16 cellular contexts compared by ENCODE assay signal in genomic region chr11:10275714-10276113, GRCh38. TPM values are rescaled to one million over a fixed set of nuclear protein-coding genes. Genes with fewer than 3 reads are reported as not detected.
DNase-seq lines count a peak whose midpoint lies in the region; FAIRE-seq and TF ChIP-seq lines count a peak whose summit lies in the region.
"Had no signal": no experiment of that assay in that cellular context is flagged by ENCODE, and none has a peak within 500 bp of the region (broad histone marks: within the 10 kb centered on the region; RNA-seq: fewer than 3 reads in every experiment).

No MANE protein-coding gene starts in this region.

- H3K4me3 ChIP-seq in epithelial cell of esophagus (ENCODE audit: low read length) (no peak overlapping the region), keratinocyte (ENCODE audit: control insufficient read depth in 2 of 3, extremely low read depth in 1 of 3, insufficient read depth in 2 of 3, low read depth in 1 of 3, low read length in 3 of 3) (no peak overlapping the region), brain microvascular endothelial cell (ENCODE audit: low read depth, low read length) (no peak overlapping the region)
- H3K4me3 ChIP-seq: A549 had no signal

- H2AFZ ChIP-seq in keratinocyte (ENCODE audit: control insufficient read depth, low read length), result no peak overlapping the region

- H3K36me3 ChIP-seq in keratinocyte (ENCODE audit: control insufficient read depth in 2 of 2, extremely low read depth in 1 of 2, insufficient read depth in 2 of 2, low read length in 2 of 2), result no peaks in the 10 kb centered on the region
- no peaks in the 10 kb centered on the region for H3K36me3 ChIP-seq in brain microvascular endothelial cell (replicated peaks)

- CTCF ChIA-PET in RWPE1 (lab: Yijun Ruan, JAX), result no interaction called here

- in situ Hi-C loops in brain microvascular endothelial cell (cut with HindIII; ENCODE audit: low pct_ligation_motif_present, low sequenced_read_pairs), result no loop called here

- TF ChIP-seq CTCF in RWPE1 (conservative IDR thresholded peaks at IDR 0.05; ENCODE audit: low read depth), result no peak
- no peak for TF ChIP-seq CTCF in epithelial cell of esophagus (IDR thresholded peaks at IDR 0.05; ENCODE audit: insufficient read depth, low read depth, low read length, missing control alignments)
- no peak for TF ChIP-seq CTCF in keratinocyte (optimal IDR thresholded peaks at IDR 0.05 in 1 of 3, IDR thresholded peaks at IDR 0.05 in 1 of 3, conservative IDR thresholded peaks at IDR 0.05 in 1 of 3; ENCODE audit: extremely low read depth in 1 of 3, insufficient read depth in 2 of 3, low read length in 3 of 3)
- TF ChIP-seq CTCF in brain microvascular endothelial cell (IDR thresholded peaks at IDR 0.05; ENCODE audit: low read depth, low read length, missing control alignments), result no peak

- no peaks in the 10 kb centered on the region for H3K9me1 ChIP-seq in keratinocyte (ENCODE audit: control insufficient read depth, extremely low read depth, insufficient read depth, low read length)

- H4K20me1 ChIP-seq in keratinocyte (ENCODE audit: control insufficient read depth, extremely low read depth, insufficient read depth, low read length), result no peaks in the 10 kb centered on the region

- H3K27me3 ChIP-seq in keratinocyte (ENCODE audit: control insufficient read depth, extremely low read depth, insufficient read depth, low read length), result no peaks in the 10 kb centered on the region
- H3K27me3 ChIP-seq in brain microvascular endothelial cell (replicated peaks), result no peaks in the 10 kb centered on the region

- POLR2A ChIA-PET in RWPE1 (lab: Yijun Ruan, JAX; ENCODE audit: low non-redundant PET), result no interaction called here

- no peak overlapping the region for H3K9ac ChIP-seq in keratinocyte (ENCODE audit: control insufficient read depth, extremely low read depth, insufficient read depth, low read length)

- no peak for FAIRE-seq in keratinocyte (lab: Jason Lieb, UNC)
- FAIRE-seq: A549 had no signal

- no peaks in the 10 kb centered on the region for H3K9me3 ChIP-seq in keratinocyte (ENCODE audit: control insufficient read depth, low read depth, low read length)
- H3K9me3 ChIP-seq: A549 had no signal

- peaks cover 4% of the 10 kb centered on the region for H3K4me1 ChIP-seq in keratinocyte (ENCODE audit: control insufficient read depth, extremely low read depth, insufficient read depth, low read length)

- H3K27ac ChIP-seq in RWPE1 (no peak overlapping the region), keratinocyte (ENCODE audit: control insufficient read depth, insufficient read depth, low read length) (no peak overlapping the region), brain microvascular endothelial cell (no peak overlapping the region)
- H3K27ac ChIP-seq: A549 had no signal

- peaks cover 22% of the 10 kb centered on the region for H3K79me2 ChIP-seq in keratinocyte (ENCODE audit: control insufficient read depth, insufficient read depth, low read length)

- peak overlapping the region; percentile 30 for H3K4me2 ChIP-seq in keratinocyte (ENCODE audit: control insufficient read depth, extremely low read depth, insufficient read depth, low read depth, low read length)
- H3K4me2 ChIP-seq: A549 had no signal

- DNase-seq in GM03348 (ENCODE audit: low spot score), result peak; percentile 46
- DNase-seq in RWPE1 (ENCODE audit: low spot score), result peak; percentile 6
- peak; percentile 74 for DNase-seq in epithelial cell of esophagus (ENCODE audit: low read depth)
- DNase-seq in keratinocyte (ENCODE audit: low read depth, low spot score), result no peak
- DNase-seq in medulla oblongata (ENCODE audit: extremely low spot score), result no peak
- no peak for DNase-seq in brain microvascular endothelial cell
- no peak for DNase-seq in activated CD4-positive, CD25-positive, alpha-beta regulatory T cell (lab: John Stamatoyannopoulos, UW)
- DNase-seq: AML-193, DMS53, Karpas-422, NCI-H1930, NCI-H2171, NCI-H446 treated with DMSO at 0.1 percent for 48 hours, NCI-H774, SHP77 treated with DMSO at 0.1 percent for 48 hours had no signal

- dilution Hi-C loops in keratinocyte (cut with MboI; ENCODE audit: extremely low pct_ligation_motif_present, low sequenced_read_pairs), result no loop called here

RNA-seq across cellular contexts. Expression of gene SBF2, which starts 18.3 kb away (rescaled TPM):
- polyA plus RNA-seq in keratinocyte, result 24.2 to 25.0 TPM (median 24.5 TPM) in 3 replicates
- 14.0 TPM for polyA plus RNA-seq in keratinocyte (2011; ENCODE audit: low read depth)
- polyA plus RNA-seq in keratinocyte (2011; cell fraction: cytosol; rRNA removed), result 14.8 and 26.0 TPM in 2 replicates
- 29.4 and 32.0 TPM in 2 replicates for polyA plus RNA-seq in keratinocyte (2011; cell fraction: nucleus; rRNA removed)
- polyA plus RNA-seq in keratinocyte (2012; ENCODE audit: low replicate concordance), result 10.7 and 12.4 TPM in 2 replicates
- polyA minus RNA-seq in keratinocyte, result 34.8 to 59.7 TPM (median 51.4 TPM) in 3 replicates
- polyA minus RNA-seq in keratinocyte (2011; cell fraction: cytosol; rRNA and poly(A)+ RNA removed), result 27.0 TPM
- 34.6 and 64.8 TPM in 2 replicates for polyA minus RNA-seq in keratinocyte (2011; cell fraction: nucleus; rRNA and poly(A)+ RNA removed)

RNA-seq across cellular contexts. Expression of gene ADM, which starts 29.2 kb away (rescaled TPM):
- 52.6 to 115 TPM (median 57.9 TPM) in 3 replicates for polyA plus RNA-seq in keratinocyte
- 60.1 TPM for polyA plus RNA-seq in keratinocyte (2011; ENCODE audit: low read depth)
- 14.1 and 22.5 TPM in 2 replicates for polyA plus RNA-seq in keratinocyte (2011; cell fraction: cytosol; rRNA removed)
- 155 and 157 TPM in 2 replicates for polyA plus RNA-seq in keratinocyte (2011; cell fraction: nucleus; rRNA removed)
- polyA plus RNA-seq in keratinocyte (2012; ENCODE audit: low replicate concordance), result 48.0 and 252 TPM in 2 replicates
- 47.4 to 113 TPM (median 49.9 TPM) in 3 replicates for polyA minus RNA-seq in keratinocyte
- polyA minus RNA-seq in keratinocyte (2011; cell fraction: cytosol; rRNA and poly(A)+ RNA removed), result 21.1 TPM
- 110 and 123 TPM in 2 replicates for polyA minus RNA-seq in keratinocyte (2011; cell fraction: nucleus; rRNA and poly(A)+ RNA removed)

Comparison
In these comparisons a context has a peak if more than half of its experiments do, and no peak if none do; other contexts are left out.
1. DNase-seq: peak in GM03348 (single experiment), RWPE1 (single experiment) and epithelial cell of esophagus (single experiment); none in keratinocyte (single experiment), medulla oblongata (single experiment), brain microvascular endothelial cell (single experiment) and activated CD4-positive, CD25-positive, alpha-beta regulatory T cell (0 of 4).